In the genomic region with DNA sequence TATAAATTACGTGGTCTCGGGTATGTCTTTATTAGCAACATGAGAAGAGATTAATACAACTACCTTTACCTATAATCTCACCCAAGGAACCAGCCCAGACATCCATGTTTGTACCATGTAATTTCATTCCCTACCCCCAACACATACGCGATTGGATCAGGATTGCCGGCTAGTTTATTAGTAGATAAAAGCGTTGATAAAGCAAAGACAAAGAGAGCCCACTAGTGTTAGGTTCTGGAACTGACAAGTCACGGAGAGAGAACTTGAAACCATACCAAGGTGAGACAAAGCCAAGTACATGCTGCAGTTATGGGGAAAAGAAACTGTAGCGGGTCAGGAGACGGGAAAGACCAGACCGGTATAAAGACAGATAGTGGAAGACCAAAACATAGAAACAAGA, we compare ENCODE assay signal across 1 cellular context.
TF ChIP-seq lines count a peak whose summit lies in the region.

No MANE protein-coding gene starts in this region.

TF ChIP-seq in IMR-90, 13 proteins besides CTCF, POLR2A, EP300 and RAD21:
- TF ChIP-seq SMC3 (IDR thresholded peaks at IDR 0.05; ENCODE audit: low read depth, low read length) (no peak), MAFK (IDR thresholded peaks at IDR 0.05; ENCODE audit: low read depth, low read length) (no peak), MXI1 (IDR thresholded peaks at IDR 0.05; ENCODE audit: borderline replicate concordance, low read depth, low read length) (no peak), FOS (IDR thresholded peaks at IDR 0.05; ENCODE audit: low read depth, low read length) (no peak), RCOR1 (IDR thresholded peaks at IDR 0.05; ENCODE audit: insufficient replicate concordance, low read length) (no peak), RFX5 (IDR thresholded peaks at IDR 0.05; ENCODE audit: low read depth, low read length) (no peak), CHD1 (IDR thresholded peaks at IDR 0.05; ENCODE audit: low read depth, low read length) (no peak)
- TF ChIP-seq, protein P1, sequence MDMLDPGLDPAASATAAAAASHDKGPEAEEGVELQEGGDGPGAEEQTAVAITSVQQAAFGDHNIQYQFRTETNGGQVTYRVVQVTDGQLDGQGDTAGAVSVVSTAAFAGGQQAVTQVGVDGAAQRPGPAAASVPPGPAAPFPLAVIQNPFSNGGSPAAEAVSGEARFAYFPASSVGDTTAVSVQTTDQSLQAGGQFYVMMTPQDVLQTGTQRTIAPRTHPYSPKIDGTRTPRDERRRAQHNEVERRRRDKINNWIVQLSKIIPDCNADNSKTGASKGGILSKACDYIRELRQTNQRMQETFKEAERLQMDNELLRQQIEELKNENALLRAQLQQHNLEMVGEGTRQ (IDR thresholded peaks at IDR 0.05; ENCODE audit: low read depth, low read length) = no peak
- TF ChIP-seq, protein P2, sequence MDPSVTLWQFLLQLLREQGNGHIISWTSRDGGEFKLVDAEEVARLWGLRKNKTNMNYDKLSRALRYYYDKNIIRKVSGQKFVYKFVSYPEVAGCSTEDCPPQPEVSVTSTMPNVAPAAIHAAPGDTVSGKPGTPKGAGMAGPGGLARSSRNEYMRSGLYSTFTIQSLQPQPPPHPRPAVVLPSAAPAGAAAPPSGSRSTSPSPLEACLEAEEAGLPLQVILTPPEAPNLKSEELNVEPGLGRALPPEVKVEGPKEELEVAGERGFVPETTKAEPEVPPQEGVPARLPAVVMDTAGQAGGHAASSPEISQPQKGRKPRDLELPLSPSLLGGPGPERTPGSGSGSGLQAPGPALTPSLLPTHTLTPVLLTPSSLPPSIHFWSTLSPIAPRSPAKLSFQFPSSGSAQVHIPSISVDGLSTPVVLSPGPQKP (IDR thresholded peaks at IDR 0.05; ENCODE audit: borderline replicate concordance, low read depth, low read length) = no peak
